In the genomic region with DNA sequence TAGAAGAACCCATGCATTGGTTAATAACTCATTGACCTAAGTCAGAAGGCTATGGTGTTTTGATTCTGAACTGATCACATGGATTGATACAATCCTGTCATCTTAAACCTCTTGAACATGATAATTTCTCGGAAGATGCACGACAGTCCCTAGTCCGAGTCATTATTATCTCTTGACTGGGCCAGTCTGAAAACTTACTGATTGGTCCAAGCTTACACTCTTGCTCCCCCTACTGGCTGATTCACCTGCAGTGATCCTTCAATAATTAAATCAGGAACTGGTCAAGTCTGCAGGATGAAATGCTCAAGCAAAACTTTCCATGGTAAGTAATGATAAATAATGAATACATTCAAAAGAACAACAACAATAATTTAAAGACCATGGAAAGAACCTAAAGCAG, we compare ENCODE assay signal across 9 cellular contexts.
DNase-seq lines count a peak whose midpoint lies in the region; ATAC-seq, FAIRE-seq and TF ChIP-seq lines count a peak whose summit lies in the region.
"Had no signal": no experiment of that assay in that cellular context is flagged by ENCODE, and none has a peak within 500 bp of the region (broad histone marks: within the 10 kb centered on the region; RNA-seq: fewer than 3 reads in every experiment).

No MANE protein-coding gene starts in this region.

- no peak overlapping the region for H3K4me2 ChIP-seq in neural cell (ENCODE audit: low read length)
- H3K4me2 ChIP-seq: BLaER1 had no signal

- DNase-seq in NCI-H1694 (lab: John Stamatoyannopoulos, UW) (peak; percentile 28), NCI-H1694 treated with DMSO at 0.1 percent for 48 hours (lab: John Stamatoyannopoulos, UW) (no peak), HT1080 (ENCODE audit: low read depth) (peak; percentile 29), RCC 7860 (ENCODE audit: low spot score) (peak; percentile 47), HCEC 1CT (no peak)

- no peak overlapping the region for H3K4me3 ChIP-seq in neural cell (ENCODE audit: low read length)
- H3K4me3 ChIP-seq: BLaER1 had no signal

- TF ChIP-seq EP300 in neural cell (conservative IDR thresholded peaks at IDR 0.05; ENCODE audit: poor library complexity, severe bottlenecking), result no peak

- peak; percentile 71 for FAIRE-seq in RCC 7860 (lab: Jason Lieb, UNC)

- no peaks in the 10 kb centered on the region for H3F3A ChIP-seq in neural cell (ENCODE audit: insufficient read depth, low read length, poor library complexity, severe bottlenecking)

- H3K79me2 ChIP-seq in neural cell (replicated peaks; ENCODE audit: insufficient read depth, low read length), result no peaks in the 10 kb centered on the region

- ATAC-seq in GM19467 (IDR thresholded peaks at IDR 0.05; ENCODE audit: unreplicated experiment) (peak; percentile 82), esophagus mucosa (peak; percentile 60)

- no peaks in the 10 kb centered on the region for H3K27me3 ChIP-seq in neural cell (ENCODE audit: insufficient read depth, low read depth, low read length)
- H3K27me3 ChIP-seq: BLaER1 had no signal

- no peak overlapping the region for H3K27ac ChIP-seq in neural cell (ENCODE audit: low read length)
- H3K27ac ChIP-seq: BLaER1 had no signal

- no peak overlapping the region for H2AFZ ChIP-seq in neural cell (ENCODE audit: low read depth, low read length)

- no peaks in the 10 kb centered on the region for H3K36me3 ChIP-seq in neural cell (ENCODE audit: insufficient read depth, low read length)
- H3K36me3 ChIP-seq: BLaER1 had no signal

- TF ChIP-seq RAD21 in neural cell (conservative IDR thresholded peaks at IDR 0.05), result peak; percentile 35

- H3K9me3 ChIP-seq in neural cell (ENCODE audit: low read length), result no peaks in the 10 kb centered on the region
- H3K9me3 ChIP-seq: BLaER1 had no signal

- no peaks in the 10 kb centered on the region for H4K20me1 ChIP-seq in neural cell (ENCODE audit: insufficient read depth)
- H4K20me1 ChIP-seq: BLaER1 had no signal

- TF ChIP-seq CTCF in neural cell (IDR thresholded peaks at IDR 0.05; ENCODE audit: poor library complexity, severe bottlenecking), result peak; percentile 33

- H3K9ac ChIP-seq in neural cell (ENCODE audit: low read length), result no peak overlapping the region
- H3K9ac ChIP-seq: BLaER1 had no signal

- H3K9me2 ChIP-seq in neural cell (ENCODE audit: insufficient read depth, low read length), result no peaks in the 10 kb centered on the region

TF ChIP-seq in neural cell, 6 proteins besides CTCF, POLR2A, EP300 and RAD21:
- TF ChIP-seq SMC3 (conservative IDR thresholded peaks at IDR 0.05; ENCODE audit: poor library complexity), result peak; percentile 35
- TF ChIP-seq TAF1 (IDR thresholded peaks at IDR 0.05; ENCODE audit: low read depth), result no peak

Comparison
In these comparisons a context has a peak if more than half of its experiments do, and no peak if none do; other contexts are left out.
1. DNase-seq: peak in NCI-H1694 (single experiment), HT1080 (single experiment) and RCC 7860 (single experiment); none in NCI-H1694 treated with DMSO at 0.1 percent for 48 hours (single experiment) and HCEC 1CT (single experiment).